In the genomic region with DNA sequence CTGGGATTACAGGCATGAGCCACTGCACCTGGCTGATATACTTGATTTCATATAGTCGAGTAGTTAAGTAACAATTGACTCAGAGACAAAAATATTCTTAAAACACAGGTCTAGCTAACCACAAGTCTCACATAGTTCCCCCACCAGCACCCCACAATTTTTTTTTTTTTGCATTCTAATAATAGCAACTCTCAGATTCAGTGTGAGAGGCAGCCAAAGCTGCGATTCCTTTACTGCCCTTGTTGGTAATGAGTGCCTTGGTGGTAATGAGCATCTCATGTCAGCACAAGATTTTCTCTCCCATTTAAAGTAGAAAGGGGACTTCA, we compare ENCODE assay signal across 12 cellular contexts.
DNase-seq lines count a peak whose midpoint lies in the region; ATAC-seq, FAIRE-seq and TF ChIP-seq lines count a peak whose summit lies in the region.
"Had no signal": no experiment of that assay in that cellular context is flagged by ENCODE, and none has a peak within 500 bp of the region (broad histone marks: within the 10 kb centered on the region; RNA-seq: fewer than 3 reads in every experiment).

No MANE protein-coding gene starts in this region.

- FAIRE-seq in keratinocyte (lab: Jason Lieb, UNC), result no peak
- FAIRE-seq: colon, G401.6 had no signal

- no peaks in the 10 kb centered on the region for H3K9me1 ChIP-seq in keratinocyte (ENCODE audit: control insufficient read depth, extremely low read depth, insufficient read depth, low read length)

- no peaks in the 10 kb centered on the region for H4K20me1 ChIP-seq in keratinocyte (ENCODE audit: control insufficient read depth, extremely low read depth, insufficient read depth, low read length)

- H3K79me2 ChIP-seq in keratinocyte (ENCODE audit: control insufficient read depth, insufficient read depth, low read length), result peaks cover 36% of the 10 kb centered on the region

- H3K4me1 Mint-ChIP-seq in osteocyte (ENCODE audit: unreplicated experiment), result peaks cover 61% of the 10 kb centered on the region

- no peaks in the 10 kb centered on the region for H3K9me3 Mint-ChIP-seq in osteocyte (ENCODE audit: unreplicated experiment)
- H3K9me3 Mint-ChIP-seq: activated T-helper 1 cell treated with anti-CD3 and anti-CD28 coated beads, Interleukin-12 subunit alpha, Interleukin-12 subunit beta, Interleukin-2, Interleukin-4 antibody, amounts not matched to agents 30 ng/mL and 10 ng/mL and 1 ng/mL, durations not matched to agents 14 hours and 24 hours and 36 hours had no signal

- dilution Hi-C loops in keratinocyte (cut with MboI; ENCODE audit: extremely low pct_ligation_motif_present, low sequenced_read_pairs), result no loop called here

- no peaks in the 10 kb centered on the region for H3K36me3 Mint-ChIP-seq in osteocyte (ENCODE audit: unreplicated experiment)

- H2AFZ ChIP-seq in keratinocyte (ENCODE audit: control insufficient read depth, low read length), result no peak overlapping the region

- no peak overlapping the region for H3K4me3 Mint-ChIP-seq in osteocyte (ENCODE audit: unreplicated experiment)
- H3K4me3 Mint-ChIP-seq: activated T-helper 1 cell treated with anti-CD3 and anti-CD28 coated beads, Interleukin-12 subunit alpha, Interleukin-12 subunit beta, Interleukin-2, Interleukin-4 antibody, amounts not matched to agents 30 ng/mL and 10 ng/mL and 1 ng/mL, durations not matched to agents 14 hours and 24 hours and 36 hours had no signal

- H3K9ac ChIP-seq in keratinocyte (ENCODE audit: control insufficient read depth, extremely low read depth, insufficient read depth, low read length), result no peak overlapping the region

- no peak overlapping the region for H3K27ac Mint-ChIP-seq in osteocyte (ENCODE audit: unreplicated experiment)
- H3K27ac Mint-ChIP-seq: activated T-helper 1 cell treated with anti-CD3 and anti-CD28 coated beads, Interleukin-12 subunit alpha, Interleukin-12 subunit beta, Interleukin-2, Interleukin-4 antibody, amounts not matched to agents 30 ng/mL and 10 ng/mL and 1 ng/mL, durations not matched to agents 14 hours and 24 hours and 36 hours had no signal

- H3K27me3 Mint-ChIP-seq in osteocyte (ENCODE audit: unreplicated experiment), result no peaks in the 10 kb centered on the region

- peak; percentile 97 for ATAC-seq in GM18909 (IDR thresholded peaks at IDR 0.05; ENCODE audit: poor library complexity, unreplicated experiment)
- ATAC-seq in GM21786 (IDR thresholded peaks at IDR 0.05; ENCODE audit: unreplicated experiment), result peak; percentile 87
- ATAC-seq in HG03342 (IDR thresholded peaks at IDR 0.05; ENCODE audit: unreplicated experiment), result peak; percentile 95

- no peak for DNase-seq in keratinocyte (ENCODE audit: low read depth, low spot score)
- no peak for DNase-seq in osteocyte (ENCODE audit: extremely low spot score, unreplicated experiment)
- no peak for DNase-seq in BE2C
- no peak for DNase-seq in retina
- no peak for DNase-seq in NCI-H510A (lab: John Stamatoyannopoulos, UW)
- DNase-seq: NCI-H524 treated with DMSO at 0.1 percent for 48 hours had no signal

- peak overlapping the region; percentile 39 for H3K27ac ChIP-seq in keratinocyte (ENCODE audit: control insufficient read depth, insufficient read depth, low read length)

- H3K4me3 ChIP-seq in keratinocyte (ENCODE audit: control insufficient read depth in 2 of 3, extremely low read depth in 1 of 3, insufficient read depth in 2 of 3, low read depth in 1 of 3, low read length in 3 of 3), result no peak overlapping the region
- H3K4me3 ChIP-seq in BE2C (ENCODE audit: low read depth, low read length), result no peak overlapping the region

- H3K36me3 ChIP-seq in keratinocyte (ENCODE audit: control insufficient read depth in 2 of 2, extremely low read depth in 1 of 2, insufficient read depth in 2 of 2, low read length in 2 of 2) (no peaks in the 10 kb centered on the region), BE2C (no peaks in the 10 kb centered on the region)

- H3K4me1 ChIP-seq in keratinocyte (ENCODE audit: control insufficient read depth, extremely low read depth, insufficient read depth, low read length), result peaks cover 78% of the 10 kb centered on the region
- H3K4me1 ChIP-seq in BE2C, result no peaks in the 10 kb centered on the region

- TF ChIP-seq CTCF in keratinocyte (optimal IDR thresholded peaks at IDR 0.05 in 1 of 3, IDR thresholded peaks at IDR 0.05 in 1 of 3, conservative IDR thresholded peaks at IDR 0.05 in 1 of 3; ENCODE audit: extremely low read depth in 1 of 3, insufficient read depth in 2 of 3, low read length in 3 of 3), result no peak
- TF ChIP-seq CTCF in osteocyte (IDR thresholded peaks at IDR 0.05), result no peak
- TF ChIP-seq CTCF in BE2C (IDR thresholded peaks at IDR 0.05; ENCODE audit: low read depth, low read length), result no peak

- H3K27me3 ChIP-seq in keratinocyte (ENCODE audit: control insufficient read depth, extremely low read depth, insufficient read depth, low read length) (no peaks in the 10 kb centered on the region), BE2C (no peaks in the 10 kb centered on the region)

- H3K9me3 ChIP-seq in keratinocyte (ENCODE audit: control insufficient read depth, low read depth, low read length) (no peaks in the 10 kb centered on the region), BE2C (no peaks in the 10 kb centered on the region)

- no peak overlapping the region for H3K4me2 ChIP-seq in keratinocyte (ENCODE audit: control insufficient read depth, extremely low read depth, insufficient read depth, low read depth, low read length)
